In genomic region chr19:14650161-14650560, GRCh38 we compare ENCODE assay signal across 1 cellular context.
TF ChIP-seq lines count a peak whose summit lies in the region.

No MANE protein-coding gene starts in this region.

TF ChIP-seq in HEK293, 187 proteins besides CTCF, POLR2A, EP300 and RAD21 (continued from another document):
- TF ChIP-seq PRDM1 (tag by site-specific recombination; IDR thresholded peaks at IDR 0.05), result peak; percentile 59
- TF ChIP-seq PRDM6 (tag by site-specific recombination; IDR thresholded peaks at IDR 0.05), result no peak
- TF ChIP-seq ZNF366 (tag by site-specific recombination; conservative IDR thresholded peaks at IDR 0.05), result peak; percentile 56; the same call in 1 of the 2 replicates
- TF ChIP-seq HOXC10 (CRISPR knock-in tag; IDR thresholded peaks at IDR 0.05), result no peak
